Comparison of ENCODE assay signal across 1 cellular context in genomic region chr10:12605580-12606405, GRCh38.
TF ChIP-seq lines count a peak whose summit lies in the region.

No MANE protein-coding gene starts in this region.

TF ChIP-seq in HepG2, 621 proteins besides CTCF, POLR2A, EP300 and RAD21 (continued from another document and continues in another):
- no peak for TF ChIP-seq ZBTB4 (CRISPR knock-in tag; IDR thresholded peaks at IDR 0.05; ENCODE audit: borderline replicate concordance)
- no peak for TF ChIP-seq YEATS4 (CRISPR knock-in tag; IDR thresholded peaks at IDR 0.05; ENCODE audit: borderline replicate concordance)
- TF ChIP-seq NR2C2 (CRISPR knock-in tag; IDR thresholded peaks at IDR 0.05; ENCODE audit: borderline replicate concordance), result no peak
- no peak for TF ChIP-seq SMAD3 (CRISPR knock-in tag; IDR thresholded peaks at IDR 0.05)
- TF ChIP-seq E2F5 (CRISPR knock-in tag; conservative IDR thresholded peaks at IDR 0.05), result no peak
- no peak for TF ChIP-seq ZNF710 (CRISPR knock-in tag; IDR thresholded peaks at IDR 0.05; ENCODE audit: borderline replicate concordance)
- TF ChIP-seq ZBTB10 (CRISPR knock-in tag; IDR thresholded peaks at IDR 0.05; ENCODE audit: borderline replicate concordance), result no peak
- TF ChIP-seq PITX1 (CRISPR knock-in tag; IDR thresholded peaks at IDR 0.05), result no peak; the same call in 1 of the 2 replicates
- no peak for TF ChIP-seq ZNF335 (CRISPR knock-in tag; IDR thresholded peaks at IDR 0.05)
- no peak for TF ChIP-seq RFX1 (IDR thresholded peaks at IDR 0.05)
- TF ChIP-seq ZNF790 (CRISPR knock-in tag; IDR thresholded peaks at IDR 0.05; ENCODE audit: borderline replicate concordance), result no peak
- TF ChIP-seq ZC3H13 (CRISPR knock-in tag; IDR thresholded peaks at IDR 0.05), result no peak
- no peak for TF ChIP-seq SNRNP70 (IDR thresholded peaks at IDR 0.05; ENCODE audit: low read depth, low read length)
- TF ChIP-seq TEAD2 (CRISPR knock-in tag; IDR thresholded peaks at IDR 0.05), result no peak
- TF ChIP-seq ZNF343 (CRISPR knock-in tag; IDR thresholded peaks at IDR 0.05), result no peak
- no peak for TF ChIP-seq ZNF816 (CRISPR knock-in tag; IDR thresholded peaks at IDR 0.05; ENCODE audit: borderline replicate concordance)
- peak; percentile 96 for TF ChIP-seq FOXA3 (CRISPR knock-in tag; IDR thresholded peaks at IDR 0.05)
- TF ChIP-seq NKX3-1 (CRISPR knock-in tag; IDR thresholded peaks at IDR 0.05), result peak; percentile 33; the same call in 1 of the 2 replicates
- no peak for TF ChIP-seq ZNF572 (CRISPR knock-in tag; IDR thresholded peaks at IDR 0.05)
- TF ChIP-seq ARID2 (CRISPR knock-in tag; IDR thresholded peaks at IDR 0.05; ENCODE audit: borderline replicate concordance), result no peak
- TF ChIP-seq HNF1B (CRISPR knock-in tag; IDR thresholded peaks at IDR 0.05), result peak; percentile 44; the same call in 1 of the 2 replicates
- no peak for TF ChIP-seq ZBTB26 (CRISPR knock-in tag; IDR thresholded peaks at IDR 0.05; ENCODE audit: borderline replicate concordance)
- no peak for TF ChIP-seq MEIS1 (CRISPR knock-in tag; IDR thresholded peaks at IDR 0.05; ENCODE audit: borderline replicate concordance)
- TF ChIP-seq REST (IDR thresholded peaks at IDR 0.05; ENCODE audit: borderline replicate concordance in 1 of 2, low read depth in 1 of 2, low read length in 2 of 2), result no peak
- no peak for TF ChIP-seq ZBTB7A (CRISPR knock-in tag; IDR thresholded peaks at IDR 0.05)
- TF ChIP-seq HDAC6 (IDR thresholded peaks at IDR 0.05; ENCODE audit: low read depth, low read length), result no peak
- TF ChIP-seq PRDM15 (CRISPR knock-in tag; IDR thresholded peaks at IDR 0.05), result no peak
- TF ChIP-seq ARNT2 (CRISPR knock-in tag; IDR thresholded peaks at IDR 0.05; ENCODE audit: low read depth), result no peak
- no peak for TF ChIP-seq ZNF3 (CRISPR knock-in tag; IDR thresholded peaks at IDR 0.05)
- no peak for TF ChIP-seq ZNF317 (CRISPR knock-in tag; IDR thresholded peaks at IDR 0.05)
- no peak for TF ChIP-seq ZNF260 (CRISPR knock-in tag; IDR thresholded peaks at IDR 0.05; ENCODE audit: borderline replicate concordance, low read depth)
- no peak for TF ChIP-seq GTF3A (CRISPR knock-in tag; conservative IDR thresholded peaks at IDR 0.05)
- no peak for TF ChIP-seq ZNF446 (CRISPR knock-in tag; IDR thresholded peaks at IDR 0.05)
- TF ChIP-seq NFATC3 (CRISPR knock-in tag; IDR thresholded peaks at IDR 0.05), result no peak
- TF ChIP-seq SKI (IDR thresholded peaks at IDR 0.05; ENCODE audit: partially characterized antibody), result no peak
- no peak for TF ChIP-seq AKAP8 (CRISPR knock-in tag; IDR thresholded peaks at IDR 0.05)
- peak; percentile 45; the same call in 1 of the 2 replicates for TF ChIP-seq ZNF264 (CRISPR knock-in tag; IDR thresholded peaks at IDR 0.05)
- TF ChIP-seq ATF6 (CRISPR knock-in tag; conservative IDR thresholded peaks at IDR 0.05), result no peak
- TF ChIP-seq SRSF1 (optimal IDR thresholded peaks at IDR 0.05; ENCODE audit: low read depth, low read length), result no peak
- no peak for TF ChIP-seq JDP2 (CRISPR knock-in tag; IDR thresholded peaks at IDR 0.05; ENCODE audit: borderline replicate concordance)
- no peak for TF ChIP-seq CBX2 (IDR thresholded peaks at IDR 0.05; ENCODE audit: low read depth, low read length)
- no peak for TF ChIP-seq CBX2 (CRISPR knock-in tag; IDR thresholded peaks at IDR 0.05; ENCODE audit: low read depth)
- TF ChIP-seq ZFY (CRISPR knock-in tag; IDR thresholded peaks at IDR 0.05), result peak; percentile 45
